9 cellular contexts compared by ENCODE assay signal in genomic region chr13:45645263-45645662, GRCh38. TPM values are rescaled to one million over a fixed set of nuclear protein-coding genes. Genes with fewer than 3 reads are reported as not detected.
"Had no signal": no experiment of that assay in that cellular context is flagged by ENCODE, and none has a peak within 500 bp of the region (broad histone marks: within the 10 kb centered on the region; RNA-seq: fewer than 3 reads in every experiment).

No MANE protein-coding gene starts in this region.

RNA-seq across cellular contexts. Expression of gene ERICH6B, which starts 29.7 kb away (rescaled TPM):
- total RNA-seq: M059J; PC-3; Peyer's patch; Right ventricle myocardium inferior; SJCRH30; SK-MEL-5; T-cell; T-helper 1 cell treated with Interleukin-12 subunit alpha and Interleukin-12 subunit beta and Interleukin-4 antibody, amounts not matched to agents 30 ng/mL and 1 ng/mL, for 36 hours; T-helper 17 cell had no signal

RNA-seq across cellular contexts. Expression of gene CBY2, which starts 56.9 kb away (rescaled TPM):
- total RNA-seq: M059J; PC-3; Peyer's patch; Right ventricle myocardium inferior; SJCRH30; SK-MEL-5; T-helper 1 cell treated with Interleukin-12 subunit alpha and Interleukin-12 subunit beta and Interleukin-4 antibody, amounts not matched to agents 30 ng/mL and 1 ng/mL, for 36 hours; T-helper 17 cell had no signal
